Comparison of ENCODE assay signal across 1 cellular context in the genomic region with DNA sequence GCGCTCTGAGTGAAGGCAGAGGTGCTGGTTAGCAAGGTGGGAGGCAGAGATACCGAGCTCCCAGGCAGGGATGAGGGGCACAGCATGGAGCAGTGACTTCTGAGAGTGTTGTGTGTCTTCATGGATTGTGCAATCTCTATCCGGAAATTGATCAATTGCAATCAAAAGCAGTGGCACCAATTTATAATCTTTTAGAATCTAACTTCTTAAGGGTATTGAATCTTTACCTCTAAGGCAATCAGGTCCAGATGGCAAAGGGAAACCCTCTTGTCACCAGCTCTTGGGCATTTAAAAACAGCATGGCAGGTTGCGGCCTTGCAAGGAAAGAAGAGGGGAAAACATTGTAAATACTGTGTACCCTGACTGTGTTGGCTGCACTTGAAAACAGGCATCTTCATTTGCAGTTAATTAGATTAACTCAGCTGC.
TF ChIP-seq lines count a peak whose summit lies in the region.

No MANE protein-coding gene starts in this region.

TF ChIP-seq in endothelial cell of umbilical vein, 7 proteins besides CTCF, POLR2A, EP300 and RAD21 (continued from another document):
- TF ChIP-seq JUN (IDR thresholded peaks at IDR 0.05; ENCODE audit: borderline replicate concordance, insufficient read depth, insufficient read length, low read depth) = no peak
- TF ChIP-seq, protein P1, sequence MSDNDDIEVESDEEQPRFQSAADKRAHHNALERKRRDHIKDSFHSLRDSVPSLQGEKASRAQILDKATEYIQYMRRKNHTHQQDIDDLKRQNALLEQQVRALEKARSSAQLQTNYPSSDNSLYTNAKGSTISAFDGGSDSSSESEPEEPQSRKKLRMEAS (IDR thresholded peaks at IDR 0.05; ENCODE audit: insufficient read depth, insufficient read length) = no peak
- TF ChIP-seq MYC (IDR thresholded peaks at IDR 0.05; ENCODE audit: low read depth, low read length) = no peak
